ENCODE assay signal across 14 cellular contexts in the genomic region with DNA sequence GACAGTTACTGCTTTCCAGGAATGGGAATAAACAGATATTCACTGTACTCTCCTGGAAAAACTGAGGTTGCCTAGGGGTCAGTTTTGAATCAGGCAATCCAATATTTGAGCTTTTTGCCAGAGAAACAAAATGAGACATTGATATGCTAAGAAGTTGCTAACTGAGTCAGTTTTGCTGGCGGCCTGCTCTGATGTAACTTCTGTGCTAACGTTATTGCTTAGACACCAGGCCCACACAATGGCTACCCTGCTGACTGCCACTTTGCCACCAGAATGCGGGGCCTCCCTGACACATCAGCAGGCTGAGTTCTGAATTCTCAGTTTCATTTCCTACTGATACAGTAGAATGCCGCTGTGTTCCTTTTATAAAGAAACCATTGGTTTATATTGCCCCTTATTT. TPM values are rescaled to one million over a fixed set of nuclear protein-coding genes. Genes with fewer than 3 reads are reported as not detected.
DNase-seq lines count a peak whose midpoint lies in the region; ATAC-seq and TF ChIP-seq lines count a peak whose summit lies in the region.
"Had no signal": no experiment of that assay in that cellular context is flagged by ENCODE, and none has a peak within 500 bp of the region (broad histone marks: within the 10 kb centered on the region; RNA-seq: fewer than 3 reads in every experiment).

No MANE protein-coding gene starts in this region.

- no peak overlapping the region for H3K27ac Mint-ChIP-seq in T-helper 2 cell treated with Interferon-gamma antibody and Interleukin-4, amounts not matched to agents 5 μg/mL and 100 μg/mL, for 36 hours
- H3K27ac Mint-ChIP-seq: effector memory CD8-positive, alpha-beta T cell had no signal

- H3K4me3 ChIP-seq in gastroesophageal sphincter, result no peak overlapping the region
- H3K4me3 ChIP-seq: heart right ventricle, lung, pancreas had no signal

- no peaks in the 10 kb centered on the region for H3K36me3 ChIP-seq in gastroesophageal sphincter
- H3K36me3 ChIP-seq: heart right ventricle, pancreas had no signal

- WGBS in gastroesophageal sphincter (ENCODE audit: low coverage in 1 of 2), 2 donors, result 55 to 63% methylated on average over 4 of the region's 4 CpGs

- H3K27me3 Mint-ChIP-seq in T-helper 2 cell treated with Interferon-gamma antibody and Interleukin-4, amounts not matched to agents 5 μg/mL and 100 μg/mL, for 36 hours (ENCODE audit: low read depth), result peaks cover 5% of the 10 kb centered on the region

- no peaks in the 10 kb centered on the region for H3K36me3 Mint-ChIP-seq in T-helper 2 cell treated with Interferon-gamma antibody and Interleukin-4, amounts not matched to agents 5 μg/mL and 100 μg/mL, for 36 hours (ENCODE audit: low read depth)

- no peaks in the 10 kb centered on the region for H3K9me3 Mint-ChIP-seq in T-helper 2 cell treated with Interferon-gamma antibody and Interleukin-4, amounts not matched to agents 5 μg/mL and 100 μg/mL, for 36 hours
- H3K9me3 Mint-ChIP-seq: effector memory CD8-positive, alpha-beta T cell had no signal

- H3K4me3 Mint-ChIP-seq in T-helper 2 cell treated with Interferon-gamma antibody and Interleukin-4, amounts not matched to agents 5 μg/mL and 100 μg/mL, for 36 hours, result no peak overlapping the region
- H3K4me3 Mint-ChIP-seq: effector memory CD8-positive, alpha-beta T cell had no signal

- ATAC-seq in GM18867 (IDR thresholded peaks at IDR 0.05; ENCODE audit: unreplicated experiment) (peak; percentile 94), GM21786 (IDR thresholded peaks at IDR 0.05; ENCODE audit: unreplicated experiment) (peak; percentile 72), gastroesophageal sphincter (no peak), GM18907 (IDR thresholded peaks at IDR 0.05; ENCODE audit: unreplicated experiment) (no peak)
- ATAC-seq: effector memory CD8-positive, alpha-beta T cell had no signal

- H3K4me1 ChIP-seq in gastroesophageal sphincter, result no peaks in the 10 kb centered on the region
- H3K4me1 ChIP-seq: heart right ventricle, pancreas had no signal

- peaks cover 0 to under 1% (median 0%) of the 10 kb centered on the region in 3 donors for H3K9me3 ChIP-seq in gastroesophageal sphincter
- H3K9me3 ChIP-seq: pancreas had no signal

- H3K4me1 Mint-ChIP-seq in T-helper 2 cell treated with Interferon-gamma antibody and Interleukin-4, amounts not matched to agents 5 μg/mL and 100 μg/mL, for 36 hours (ENCODE audit: low read depth), result no peaks in the 10 kb centered on the region

- TF ChIP-seq CTCF in gastroesophageal sphincter (IDR thresholded peaks at IDR 0.05), result no peak

- H3K27me3 ChIP-seq in gastroesophageal sphincter, result peaks cover 6% of the 10 kb centered on the region
- H3K27me3 ChIP-seq: pancreas had no signal

- peak; percentile 9 for DNase-seq in OCI-M1 (lab: John Stamatoyannopoulos, UW)
- DNase-seq in medulla oblongata (ENCODE audit: extremely low spot score), result peak; percentile 62
- DNase-seq in cortex of kidney (lab: John Stamatoyannopoulos, UW), result no peak
- no peak for DNase-seq in T-helper 2 cell treated with Interferon-gamma antibody and Interleukin-4, amounts not matched to agents 5 μg/mL and 100 μg/mL, for 36 hours (ENCODE audit: low spot score)
- DNase-seq: effector memory CD8-positive, alpha-beta T cell; heart right ventricle; NCI-H187; pancreas had no signal

- TF ChIP-seq POLR2A in gastroesophageal sphincter (IDR thresholded peaks at IDR 0.05), result no peak

- H3K27ac ChIP-seq in gastroesophageal sphincter, result no peak overlapping the region
- H3K27ac ChIP-seq: pancreas had no signal

- TF ChIP-seq EP300 in gastroesophageal sphincter (IDR thresholded peaks at IDR 0.05), result no peak

RNA-seq across cellular contexts. Expression of a gene that starts 18.2 kb away (rescaled TPM):
- total RNA-seq in gastroesophageal sphincter, result 1 to 10 TPM; 2.1 to 6.2 (median 4.1) TPM
- total RNA-seq: OCI-LY7 had no signal

Comparison
In these comparisons a context has a peak if more than half of its experiments do, and no peak if none do; other contexts are left out.
1. ATAC-seq: peak in GM18867 (single experiment) and GM21786 (single experiment); none in gastroesophageal sphincter (single experiment) and GM18907 (single experiment).
2. DNase-seq: peak in OCI-M1 (single experiment) and medulla oblongata (single experiment); none in cortex of kidney (single experiment) and T-helper 2 cell treated with Interferon-gamma antibody and Interleukin-4, amounts not matched to agents 5 μg/mL and 100 μg/mL, for 36 hours (single experiment).